ENCODE assay signal across 8 cellular contexts in the genomic region with DNA sequence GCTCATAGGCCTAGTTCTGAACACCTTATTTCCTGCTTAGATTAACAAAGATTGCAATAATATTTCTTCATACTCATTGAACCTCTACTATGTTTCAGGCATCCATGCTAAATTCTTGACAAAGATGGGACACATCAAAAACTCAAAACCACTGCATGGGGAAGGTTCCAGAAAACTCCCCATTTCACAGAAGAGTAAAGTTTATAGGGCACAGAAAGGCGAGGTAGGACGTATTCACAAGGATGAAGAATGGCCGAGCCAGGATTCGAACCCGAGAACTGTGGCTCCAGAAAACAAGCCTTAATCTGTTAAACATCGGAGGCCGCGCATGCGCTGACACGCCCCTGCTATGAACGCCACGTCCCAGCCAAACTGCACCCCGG. TPM values are rescaled to one million over a fixed set of nuclear protein-coding genes. Genes with fewer than 3 reads are reported as not detected.
DNase-seq lines count a peak whose midpoint lies in the region; ATAC-seq and TF ChIP-seq lines count a peak whose summit lies in the region.

No MANE protein-coding gene starts in this region.

- DNase-seq in DND-41: no peak
- DNase-seq in RWPE2 (ENCODE audit: low spot score): no peak
- no peak for DNase-seq in esophagus muscularis mucosa (ENCODE audit: extremely low spot score)
- DNase-seq in trophoblast cell: no peak
- no peak for DNase-seq in NK-92 (lab: John Stamatoyannopoulos, UW; ENCODE audit: unreplicated experiment)

- H3K4me2 ChIP-seq in DND-41 (ENCODE audit: insufficient read depth, low read length) (peak overlapping the region; percentile 78), trophoblast cell (ENCODE audit: low read length) (peak overlapping the region; percentile 49)

- peak overlapping the region; percentile 70 to 83; a peak in 3 of 4 replicates for H3K4me3 ChIP-seq in DND-41 (ENCODE audit: low read depth in 1 of 2, low read length in 2 of 2)
- peak overlapping the region; percentile 88 for H3K4me3 ChIP-seq in RWPE2 (ENCODE audit: severe bottlenecking)
- H3K4me3 ChIP-seq in esophagus muscularis mucosa: peak overlapping the region; percentile 59 to 75 (median 67)
- peak overlapping the region; percentile 88 for H3K4me3 ChIP-seq in trophoblast cell (ENCODE audit: low read depth, low read length)

- no peak overlapping the region for H3K23ac ChIP-seq in trophoblast cell (ENCODE audit: low read length)

- peak overlapping the region; percentile 75 for H4K91ac ChIP-seq in trophoblast cell (ENCODE audit: low read depth, low read length)

- H2AK5ac ChIP-seq in trophoblast cell (ENCODE audit: low read length): no peak overlapping the region

- H4K20me1 ChIP-seq in DND-41 (ENCODE audit: insufficient read depth, low read length): no peaks in the 10 kb centered on the region

- TF ChIP-seq CTCF in DND-41 (IDR thresholded peaks at IDR 0.05; ENCODE audit: borderline replicate concordance, extremely low read depth, low read length, poor library complexity, severe bottlenecking) (no peak), RWPE2 (IDR thresholded peaks at IDR 0.05; ENCODE audit: poor library complexity, severe bottlenecking) (no peak), esophagus muscularis mucosa (IDR thresholded peaks at IDR 0.05) (no peak)

- peak overlapping the region; percentile 54 for H4K12ac ChIP-seq in trophoblast cell (ENCODE audit: low read depth, low read length)

- TF ChIP-seq EP300 in esophagus muscularis mucosa (IDR thresholded peaks at IDR 0.05): no peak

- H3K27ac ChIP-seq in DND-41 (ENCODE audit: low read length) (peak overlapping the region; percentile 96), RWPE2 (ENCODE audit: poor library complexity, severe bottlenecking) (peak overlapping the region; percentile 67), esophagus muscularis mucosa (replicated peaks in 1 of 4) (peak overlapping the region; percentile 92 to 96 (median 94)), trophoblast cell (ENCODE audit: low read depth, low read length) (no peak overlapping the region)

- WGBS in esophagus muscularis mucosa: 53% methylated on average over 13 of the region's 13 CpGs
- no CpG with 5 or more reads among the region's 13 CpGs for WGBS in trophoblast cell (ENCODE audit: extremely low coverage, insufficient coverage, insufficient read length)

- peak overlapping the region; percentile 68; the same call in 1 of the 2 replicates for H2AFZ ChIP-seq in DND-41 (ENCODE audit: low read depth, low read length)
- H2AFZ ChIP-seq in trophoblast cell (ENCODE audit: insufficient read depth, low read length, poor library complexity): peak overlapping the region; percentile 54

- H3K9ac ChIP-seq in DND-41 (ENCODE audit: low read depth, low read length) (peak overlapping the region; percentile 91), trophoblast cell (ENCODE audit: low read length) (no peak overlapping the region)

- no peaks in the 10 kb centered on the region for H3K27me3 ChIP-seq in DND-41 (ENCODE audit: insufficient read depth, low read length, poor library complexity)
- no peaks in the 10 kb centered on the region for H3K27me3 ChIP-seq in RWPE2 (ENCODE audit: insufficient read depth, poor library complexity, severe bottlenecking)
- H3K27me3 ChIP-seq in esophagus muscularis mucosa: no peaks in the 10 kb centered on the region
- H3K27me3 ChIP-seq in trophoblast cell (ENCODE audit: insufficient read depth, low read length): no peaks in the 10 kb centered on the region

- H3K18ac ChIP-seq in trophoblast cell (ENCODE audit: low read length): no peak overlapping the region

- intact Hi-C loops in esophagus muscularis mucosa (cut with DNase I): loop anchor here (5.0 to 10.0 kb wide), 3 partner anchors 96 to 1507 kb away; partner anchors contain the start of genes ARAF, MAGIX and OTUD5

- H3K9me3 ChIP-seq in DND-41 (ENCODE audit: insufficient read depth, low read length, severe bottlenecking) (no peaks in the 10 kb centered on the region), RWPE2 (ENCODE audit: severe bottlenecking) (no peaks in the 10 kb centered on the region), esophagus muscularis mucosa (no peaks in the 10 kb centered on the region), trophoblast cell (ENCODE audit: insufficient read depth, low read depth, low read length) (no peaks in the 10 kb centered on the region)

- peak overlapping the region; percentile 70 for H3K14ac ChIP-seq in trophoblast cell (ENCODE audit: low read length)

- peaks cover 35% of the 10 kb centered on the region for H3K36me3 ChIP-seq in DND-41 (ENCODE audit: insufficient read depth, low read length)
- H3K36me3 ChIP-seq in RWPE2 (ENCODE audit: low read depth): peaks cover 38% of the 10 kb centered on the region
- H3K36me3 ChIP-seq in esophagus muscularis mucosa: peaks cover 0 to 33% (median 25%) of the 10 kb centered on the region in 4 donors
- H3K36me3 ChIP-seq in trophoblast cell (ENCODE audit: control insufficient read depth in 1 of 2, insufficient read depth in 2 of 2, low read length in 2 of 2): peaks cover 4 to 16% of the 10 kb centered on the region in 2 experiments

- H3K4me1 ChIP-seq in DND-41 (ENCODE audit: insufficient read depth, low read length): peaks cover 24% of the 10 kb centered on the region
- H3K4me1 ChIP-seq in RWPE2 (ENCODE audit: insufficient read depth, poor library complexity, severe bottlenecking): no peaks in the 10 kb centered on the region
- H3K4me1 ChIP-seq in esophagus muscularis mucosa: peaks cover 0 to 14% (median 4%) of the 10 kb centered on the region in 4 donors
- H3K4me1 ChIP-seq in trophoblast cell (ENCODE audit: control insufficient read depth in 1 of 2, insufficient read depth in 2 of 2, low read length in 2 of 2): peaks cover 0 to 3% of the 10 kb centered on the region in 2 experiments

- ATAC-seq in DND-41 (ENCODE audit: insufficient read depth, low read depth): no peak
- ATAC-seq in RWPE2 (ENCODE audit: low read depth): no peak
- ATAC-seq in HG02571 (IDR thresholded peaks at IDR 0.05; ENCODE audit: unreplicated experiment): no peak
- ATAC-seq in HG03469 (IDR thresholded peaks at IDR 0.05; ENCODE audit: unreplicated experiment): no peak
- no peak for ATAC-seq in HG02970 (IDR thresholded peaks at IDR 0.05; ENCODE audit: low FRiP score, unreplicated experiment)

- no peak overlapping the region for H2BK5ac ChIP-seq in trophoblast cell (ENCODE audit: low read depth, low read length, poor library complexity)

- peak overlapping the region; percentile 94 for H4K8ac ChIP-seq in trophoblast cell (ENCODE audit: low read depth, low read length)

- TF ChIP-seq POLR2A in esophagus muscularis mucosa (IDR thresholded peaks at IDR 0.05; ENCODE audit: low read depth): no peak

- peaks cover 4% of the 10 kb centered on the region for H3K79me1 ChIP-seq in trophoblast cell (ENCODE audit: low read length)

- H3K4ac ChIP-seq in trophoblast cell (ENCODE audit: low read depth, low read length): no peak overlapping the region

- H2BK120ac ChIP-seq in trophoblast cell (ENCODE audit: insufficient read depth, low read length, poor library complexity): no peak overlapping the region

- H2BK12ac ChIP-seq in trophoblast cell (ENCODE audit: low read length): no peak overlapping the region

- H3K79me2 ChIP-seq in DND-41 (ENCODE audit: insufficient read depth, low read length): peaks cover 14% of the 10 kb centered on the region
- H3K79me2 ChIP-seq in trophoblast cell (ENCODE audit: control insufficient read depth, insufficient read depth, low read length, poor library complexity): no peaks in the 10 kb centered on the region

RNA-seq across cellular contexts. Expression of gene UXT, which starts 0.7 kb away (rescaled TPM):
- total RNA-seq in esophagus muscularis mucosa: 10 to 100 TPM; 75.9 to 98.0 (median 90.4) TPM
- 90.1 and 93.3 TPM in 2 replicates for polyA plus RNA-seq in trophoblast cell (2013)

RNA-seq across cellular contexts. Expression of gene ELK1, which starts 7.9 kb away (rescaled TPM):
- total RNA-seq in esophagus muscularis mucosa: 10 to 100 TPM; 19.1 to 35.3 (median 25.1) TPM
- 25.3 and 26.6 TPM in 2 replicates for polyA plus RNA-seq in trophoblast cell (2013)

RNA-seq across cellular contexts. Expression of gene CFP, which starts 28.6 kb away (rescaled TPM):
- total RNA-seq in esophagus muscularis mucosa: 10 to 100 TPM in 2 of 4 donors, 1 to 10 TPM in 2; 6.8 to 16.1 (median 9.9) TPM
- polyA plus RNA-seq in trophoblast cell (2013): 0.49 and 0.67 TPM in 2 replicates

RNA-seq across cellular contexts. Expression of gene SYN1, which starts 38.6 kb away (rescaled TPM):
- under 1 TPM; 0.42 to 0.98 (median 0.56) TPM for total RNA-seq in esophagus muscularis mucosa
- 5.7 and 6.4 TPM in 2 replicates for polyA plus RNA-seq in trophoblast cell (2013)
